Comparison of ENCODE assay signal across 12 cellular contexts in the genomic region with DNA sequence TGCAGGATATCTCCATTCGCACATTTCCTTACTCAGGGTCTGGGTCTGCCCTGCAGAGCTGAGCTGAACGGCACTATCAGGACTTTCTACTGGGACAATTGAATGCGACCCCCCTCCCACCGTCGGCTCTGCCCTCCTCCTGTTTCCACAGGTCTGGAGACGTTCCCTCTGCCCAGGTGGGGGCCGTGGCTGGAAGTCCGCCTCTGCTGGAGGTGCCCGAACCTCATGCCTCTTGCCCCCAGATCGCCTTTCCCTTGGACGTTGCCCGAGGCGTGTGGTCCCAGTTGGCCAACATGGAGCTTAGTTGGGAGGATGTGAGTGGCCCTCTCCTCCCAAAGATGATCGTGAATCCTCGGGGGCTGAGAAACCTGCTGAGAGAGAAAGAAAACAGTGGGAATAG. TPM values are rescaled to one million over a fixed set of nuclear protein-coding genes. Genes with fewer than 3 reads are reported as not detected.
A peak's percentile ranks its signal among the peaks of the same experiment; 100 is the strongest.
DNase-seq lines count a peak whose midpoint lies in the region; ATAC-seq and TF ChIP-seq lines count a peak whose summit lies in the region.
"Had no signal": no experiment of that assay in that cellular context is flagged by ENCODE, and none has a peak within 500 bp of the region (broad histone marks: within the 10 kb centered on the region; RNA-seq: fewer than 3 reads in every experiment).

No MANE protein-coding gene starts in this region.

- no peak for ATAC-seq in gastrocnemius medialis

- no peaks in the 10 kb centered on the region for H4K20me1 ChIP-seq in MM.1S (ENCODE audit: insufficient read depth, low read length)

- intact Hi-C loops in gastrocnemius medialis (cut with DNase I; ENCODE audit: low total_unique reads): no loop called here

- H3K4me3 ChIP-seq in MM.1S (ENCODE audit: low read length): peak overlapping the region; percentile 25; the same call in 1 of the 2 replicates
- H3K4me3 ChIP-seq in effector memory CD4-positive, alpha-beta T cell (ENCODE audit: insufficient read depth, low read depth, low read length, poor library complexity, severe bottlenecking): peak overlapping the region; percentile 48
- peak overlapping the region; percentile 30 to 39 (median 34) for H3K4me3 ChIP-seq in gastrocnemius medialis
- H3K4me3 ChIP-seq: thyroid gland had no signal

- peaks cover 8% of the 10 kb centered on the region; the same call in 1 of the 2 replicates for H3F3A ChIP-seq in MM.1S (ENCODE audit: insufficient read depth, low read length)

- no peak overlapping the region for H2AFZ ChIP-seq in MM.1S (ENCODE audit: low read length)

- H3K9me2 ChIP-seq in MM.1S (replicated peaks; ENCODE audit: insufficient read depth, low read length): no peaks in the 10 kb centered on the region

- H3K79me2 ChIP-seq in MM.1S (ENCODE audit: low read length): no peaks in the 10 kb centered on the region

- in situ Hi-C loops in gastrocnemius medialis (cut with MboI; ENCODE audit: low sequenced_read_pairs in 4 of 4): no loop called here

- TF ChIP-seq CTCF in MM.1S (IDR thresholded peaks at IDR 0.05; ENCODE audit: low read length) (no peak), gastrocnemius medialis (IDR thresholded peaks at IDR 0.05 in 4 of 5, conservative IDR thresholded peaks at IDR 0.05 in 1 of 5) (no peak)

- H3K4me2 ChIP-seq in MM.1S (ENCODE audit: low read depth, low read length): peak overlapping the region; percentile 86

- no peak overlapping the region for H3K27ac ChIP-seq in MM.1S (ENCODE audit: low read length)
- H3K27ac ChIP-seq in effector memory CD4-positive, alpha-beta T cell (ENCODE audit: insufficient read depth, low read length, poor library complexity, severe bottlenecking): no peak overlapping the region
- no peak overlapping the region for H3K27ac ChIP-seq in gastrocnemius medialis
- H3K27ac ChIP-seq: foreskin keratinocyte, thyroid gland had no signal

- H3K36me3 ChIP-seq in MM.1S (replicated peaks; ENCODE audit: insufficient read depth, low read length) (no peaks in the 10 kb centered on the region), gastrocnemius medialis (no peaks in the 10 kb centered on the region)
- no peaks in the 10 kb centered on the region for H3K36me3 ChIP-seq in effector memory CD4-positive, alpha-beta T cell (ENCODE audit: control insufficient read depth, insufficient read depth, low read length)
- H3K36me3 ChIP-seq: Peyer's patch, thyroid gland had no signal

- H3K9ac ChIP-seq in MM.1S (ENCODE audit: low read length): no peak overlapping the region

- no peaks in the 10 kb centered on the region for H3K27me3 ChIP-seq in MM.1S (replicated peaks; ENCODE audit: insufficient read depth, low read length)
- no peaks in the 10 kb centered on the region for H3K27me3 ChIP-seq in effector memory CD4-positive, alpha-beta T cell (replicated peaks; ENCODE audit: control insufficient read depth, insufficient read depth, low read length, poor library complexity, severe bottlenecking)
- H3K27me3 ChIP-seq in gastrocnemius medialis: no peaks in the 10 kb centered on the region
- H3K27me3 ChIP-seq: Peyer's patch, thyroid gland had no signal

- H3K9me3 ChIP-seq in MM.1S (replicated peaks; ENCODE audit: insufficient read depth, low read length) (no peaks in the 10 kb centered on the region), gastrocnemius medialis (no peaks in the 10 kb centered on the region)
- peaks cover 4% of the 10 kb centered on the region for H3K9me3 ChIP-seq in effector memory CD4-positive, alpha-beta T cell (ENCODE audit: control insufficient read depth, low read length)
- H3K9me3 ChIP-seq: thyroid gland had no signal

- peak; percentile 35 for DNase-seq in NCI-H146 (lab: John Stamatoyannopoulos, UW)
- no peak for DNase-seq in NCI-H146 treated with DMSO at 0.1 percent for 48 hours (lab: John Stamatoyannopoulos, UW; ENCODE audit: unreplicated experiment)
- no peak for DNase-seq in MM.1S
- no peak for DNase-seq in effector memory CD4-positive, alpha-beta T cell
- no peak for DNase-seq in gastrocnemius medialis
- no peak for DNase-seq in NCI-H446 treated with DMSO at 0.1 percent for 48 hours (lab: John Stamatoyannopoulos, UW)
- no peak for DNase-seq in foreskin melanocyte
- DNase-seq in stimulated activated CD4-positive, alpha-beta T cell treated with anti-CD3 and anti-CD28 coated beads, Interleukin-4, amount 100 ng/mL, for 1 hour: no peak
- DNase-seq: NCI-H2029 treated with DMSO at 0.1 percent for 48 hours had no signal

- TF ChIP-seq POLR2A in gastrocnemius medialis (IDR thresholded peaks at IDR 0.05): no peak

- H3K4me1 ChIP-seq in MM.1S (ENCODE audit: low read length) (peaks cover 9% of the 10 kb centered on the region), gastrocnemius medialis (peaks cover 17 to 21% of the 10 kb centered on the region in 2 donors)
- H3K4me1 ChIP-seq in effector memory CD4-positive, alpha-beta T cell (ENCODE audit: control insufficient read depth, insufficient read depth, low read length, poor library complexity, severe bottlenecking): peaks cover 16% of the 10 kb centered on the region
- H3K4me1 ChIP-seq: foreskin keratinocyte had no signal

RNA-seq across cellular contexts. Expression of gene KLC1, which starts 21.2 kb away (rescaled TPM):
- 100 to 1,000 TPM; 217 to 398 (median 309) TPM for total RNA-seq in gastrocnemius medialis

RNA-seq across cellular contexts. Expression of gene COA8, which starts 45.1 kb away (rescaled TPM):
- total RNA-seq in gastrocnemius medialis: 100 to 1,000 TPM in 1 of 4 donors, 10 to 100 TPM in 3; 56.7 to 111 (median 71.7) TPM

RNA-seq across cellular contexts. Expression of gene BAG5, which starts 45.4 kb away (rescaled TPM):
- total RNA-seq in gastrocnemius medialis: 10 to 100 TPM; 16.9 to 22.6 (median 21.0) TPM
